8 cellular contexts compared by ENCODE assay signal in the genomic region with DNA sequence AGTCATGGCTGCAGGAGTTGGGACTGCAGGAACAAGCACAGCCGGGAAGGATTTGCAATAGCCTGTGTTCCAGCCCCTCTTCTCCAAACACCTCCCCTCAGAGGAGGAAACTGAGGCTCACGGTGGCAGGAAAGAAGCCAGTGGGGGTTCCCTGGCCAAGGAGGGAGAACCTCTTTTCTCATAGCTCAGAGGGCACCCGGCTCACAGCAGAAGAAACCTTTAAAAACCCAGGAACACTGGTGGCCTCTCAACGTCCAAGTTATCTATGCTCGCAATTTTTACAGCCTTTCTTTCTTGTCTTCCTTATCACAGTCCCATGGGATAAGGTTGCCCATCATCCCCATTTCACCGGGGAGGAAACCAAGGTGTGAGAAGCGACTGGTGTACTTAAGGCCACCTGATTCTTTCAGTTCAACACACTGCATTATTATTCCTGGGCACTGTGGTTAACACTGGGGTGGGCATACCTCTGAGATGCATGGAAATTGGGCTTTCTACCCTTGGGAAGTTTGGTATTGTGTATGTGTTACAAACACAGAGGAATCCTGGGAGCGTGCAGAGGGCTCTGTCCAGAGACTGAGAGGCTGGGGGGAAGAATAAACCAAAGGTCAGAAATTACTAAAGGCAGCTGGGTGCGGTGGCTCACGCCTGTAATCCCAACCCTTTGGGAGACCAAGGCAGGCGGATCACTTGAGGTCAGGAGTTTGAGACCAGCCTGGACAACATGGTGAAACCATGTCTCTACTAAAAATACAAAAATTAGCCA. TPM values are rescaled to one million over a fixed set of nuclear protein-coding genes. Genes with fewer than 3 reads are reported as not detected.
DNase-seq lines count a peak whose midpoint lies in the region; ATAC-seq, FAIRE-seq and TF ChIP-seq lines count a peak whose summit lies in the region.

No MANE protein-coding gene starts in this region.

- peak; percentile 61 for FAIRE-seq in endothelial cell of umbilical vein (lab: Jason Lieb, UNC)

- BruUV-seq in PC-3 (replicated peaks; lab: Mats Ljungman, UMichigan) = no TSS peak
- BruUV-seq in endothelial cell of umbilical vein (replicated peaks; lab: Mats Ljungman, UMichigan) = no TSS peak

- peak overlapping the region; percentile 89 to 97 (median 96) for H3K9ac ChIP-seq in BLaER1 treated with 17β-estradiol and CSF1 and Interleukin-3, amounts not matched to agents 10 nM and 100 nM
- H3K9ac ChIP-seq in PC-3 (ENCODE audit: low read length) = peak overlapping the region; percentile 81
- peak overlapping the region; percentile 99 for H3K9ac ChIP-seq in endothelial cell of umbilical vein (replicated peaks; ENCODE audit: extremely low read depth, insufficient read depth, low read length)

- DNase-seq in PC-3 (no peak), endothelial cell of umbilical vein (ENCODE audit: low read depth, low spot score) (peak; percentile 21), neural crest cell (ENCODE audit: low read depth, low spot score) (no peak), AG20443 (ENCODE audit: low spot score) (no peak), cerebellar cortex (ENCODE audit: low spot score) (no peak), GM19240 (ENCODE audit: insufficient read length, low spot score) (no peak)
- DNase-seq in stimulated activated CD4-positive, alpha-beta T cell treated with anti-CD3 and anti-CD28 coated beads, Interleukin-1b, Interleukin-23, amount 100 ng/mL, for 48 hours = no peak

- dilution Hi-C loops in endothelial cell of umbilical vein (cut with MboI; ENCODE audit: extremely low pct_ligation_motif_present, low sequenced_read_pairs) = no loop called here

- H2AFZ ChIP-seq in PC-3 (ENCODE audit: low read length) = peak overlapping the region; percentile 97
- peak overlapping the region; percentile 90 for H2AFZ ChIP-seq in endothelial cell of umbilical vein (ENCODE audit: low read depth, low read length)

- H3K9me2 ChIP-seq in PC-3 (replicated peaks; ENCODE audit: low read length) = no peaks in the 10 kb centered on the region

- H3K4me3 Mint-ChIP-seq in neural crest cell = peak overlapping the region; percentile 96

- H3K27me3 Mint-ChIP-seq in neural crest cell (ENCODE audit: low read depth) = no peaks in the 10 kb centered on the region

- peaks cover 3% of the 10 kb centered on the region for H3K36me3 Mint-ChIP-seq in neural crest cell (ENCODE audit: low read depth)

- no peak for ATAC-seq in PC-3

- peak overlapping the region; percentile 83 to 97 (median 91) for H3K4me2 ChIP-seq in BLaER1 treated with 17β-estradiol and CSF1 and Interleukin-3, amounts not matched to agents 10 nM and 100 nM
- H3K4me2 ChIP-seq in PC-3 (ENCODE audit: low read length) = peak overlapping the region; percentile 92
- H3K4me2 ChIP-seq in endothelial cell of umbilical vein (ENCODE audit: insufficient read depth, low read length) = peak overlapping the region; percentile 80

- H3F3A ChIP-seq in PC-3 (ENCODE audit: low read length, unreplicated experiment) = no peaks in the 10 kb centered on the region

- no peaks in the 10 kb centered on the region for H3K9me3 Mint-ChIP-seq in neural crest cell

- H3K4me3 ChIP-seq in BLaER1 treated with 17β-estradiol and CSF1 and Interleukin-3, amounts not matched to agents 10 nM and 100 nM = peak overlapping the region; percentile 71 to 98 (median 91)
- H3K4me3 ChIP-seq in PC-3 (ENCODE audit: low read length) (peak overlapping the region; percentile 88), endothelial cell of umbilical vein (replicated peaks in 1 of 3; ENCODE audit: insufficient read depth in 1 of 3, low read depth in 1 of 3, low read length in 3 of 3) (peak overlapping the region; percentile 70 to 91 (median 91))

- H4K20me1 ChIP-seq in BLaER1 treated with 17β-estradiol and CSF1 and Interleukin-3, amounts not matched to agents 10 nM and 100 nM = peaks cover 0 to 28% (median 11%) of the 10 kb centered on the region in 11 experiments; a peak in 12 of 22 replicates
- H4K20me1 ChIP-seq in PC-3 (ENCODE audit: low read length) (no peaks in the 10 kb centered on the region), endothelial cell of umbilical vein (replicated peaks; ENCODE audit: control insufficient read depth, extremely low read depth, insufficient read depth, low read length) (no peaks in the 10 kb centered on the region)

- POLR2A ChIA-PET in PC-3 (lab: Charles Lee; ENCODE audit: unreplicated experiment) = interaction anchor here (0.5 kb wide), 1 partner anchor 206 kb away, joined by 9 read pairs; no protein-coding TSS in a partner anchor
- POLR2A ChIA-PET in endothelial cell of umbilical vein (lab: Charles Lee) = interaction anchor here (1.6 kb wide), 1 partner anchor 17 kb away, joined by 15 read pairs; no protein-coding TSS in a partner anchor

- no peak for TF ChIP-seq POLR2A in endothelial cell of umbilical vein (IDR thresholded peaks at IDR 0.05; ENCODE audit: low read depth, low read length)

- H3K36me3 ChIP-seq in BLaER1 treated with 17β-estradiol and CSF1 and Interleukin-3, amounts not matched to agents 10 nM and 100 nM = peaks cover 13 to 28% (median 22%) of the 10 kb centered on the region in 11 experiments
- H3K36me3 ChIP-seq in PC-3 (ENCODE audit: low read depth, low read length) (no peaks in the 10 kb centered on the region), endothelial cell of umbilical vein (ENCODE audit: control insufficient read depth in 2 of 2, extremely low read depth in 1 of 2, insufficient read depth in 2 of 2, low read length in 2 of 2) (peaks cover 0 to 9% of the 10 kb centered on the region in 2 experiments)

- TF ChIP-seq CTCF in PC-3 (conservative IDR thresholded peaks at IDR 0.05; ENCODE audit: low read depth, low read length) = no peak
- TF ChIP-seq CTCF in endothelial cell of umbilical vein (IDR thresholded peaks at IDR 0.05; ENCODE audit: extremely low read depth in 1 of 2, insufficient read depth in 1 of 2, low read depth in 1 of 2, low read length in 2 of 2) = no peak
- TF ChIP-seq CTCF in neural crest cell (conservative IDR thresholded peaks at IDR 0.05) = no peak

- H3K79me2 ChIP-seq in PC-3 (ENCODE audit: low read length) (peaks cover 21% of the 10 kb centered on the region), endothelial cell of umbilical vein (ENCODE audit: control insufficient read depth, insufficient read depth, low read length) (peaks cover 10% of the 10 kb centered on the region)

- H3K27ac Mint-ChIP-seq in neural crest cell (ENCODE audit: unreplicated experiment) = peak overlapping the region; percentile 93

- no peaks in the 10 kb centered on the region for H3K9me3 ChIP-seq in BLaER1 treated with 17β-estradiol and CSF1 and Interleukin-3, amounts not matched to agents 10 nM and 100 nM (replicated peaks in 1 of 11)
- H3K9me3 ChIP-seq in PC-3 (ENCODE audit: low read length) (no peaks in the 10 kb centered on the region), endothelial cell of umbilical vein (replicated peaks; ENCODE audit: control insufficient read depth, insufficient read depth, low read length) (no peaks in the 10 kb centered on the region)

- intact Hi-C loops in PC-3 (cut with micrococcal nuclease) (loop anchor here (1.0 kb wide), 1 partner anchor 18 kb away; no protein-coding TSS in a partner anchor), endothelial cell of umbilical vein (cut with micrococcal nuclease) (loop anchor here (1.0 kb wide), 1 partner anchor 18 kb away; no protein-coding TSS in a partner anchor)

- peaks cover 22 to 30% (median 27%) of the 10 kb centered on the region in 10 experiments for H3K4me1 ChIP-seq in BLaER1 treated with 17β-estradiol and CSF1 and Interleukin-3, amounts not matched to agents 10 nM and 100 nM
- H3K4me1 ChIP-seq in PC-3 (ENCODE audit: insufficient read depth, low read length) (peaks cover 4% of the 10 kb centered on the region; the same call in 1 of the 2 replicates), endothelial cell of umbilical vein (ENCODE audit: control insufficient read depth, extremely low read depth, insufficient read depth, low read length) (peaks cover 14% of the 10 kb centered on the region)

- no peaks in the 10 kb centered on the region for H3K9me1 ChIP-seq in endothelial cell of umbilical vein (replicated peaks; ENCODE audit: control insufficient read depth, extremely low read depth, insufficient read depth, low read length)

- H3K27me3 ChIP-seq in BLaER1 treated with 17β-estradiol and CSF1 and Interleukin-3, amounts not matched to agents 10 nM and 100 nM = no peaks in the 10 kb centered on the region
- H3K27me3 ChIP-seq in PC-3 (ENCODE audit: low read length) (no peaks in the 10 kb centered on the region), endothelial cell of umbilical vein (ENCODE audit: control insufficient read depth in 2 of 2, insufficient read depth in 2 of 2, low read length in 2 of 2) (no peaks in the 10 kb centered on the region)

- H3K4me1 Mint-ChIP-seq in neural crest cell = peaks cover 14% of the 10 kb centered on the region

- peak overlapping the region; percentile 85 to 95 (median 92) for H3K27ac ChIP-seq in BLaER1 treated with 17β-estradiol and CSF1 and Interleukin-3, amounts not matched to agents 10 nM and 100 nM
- H3K27ac ChIP-seq in PC-3 (ENCODE audit: low read length) (no peak overlapping the region), endothelial cell of umbilical vein (ENCODE audit: insufficient read depth, low read depth, low read length) (no peak overlapping the region)

- CTCF ChIA-PET in PC-3 (lab: Charles Lee) (interaction anchor here (1.2 kb wide), 1 partner anchor 18 kb away, joined by 4 read pairs; no protein-coding TSS in a partner anchor), endothelial cell of umbilical vein (lab: Charles Lee) (interaction anchor here (1.2 to 1.5 kb wide), 4 partner anchors 15 to 57 kb away, joined by 4 to 20 read pairs (median 6); no protein-coding TSS in a partner anchor)

RNA-seq across cellular contexts. Expression of a gene that starts 0.8 kb away (rescaled TPM):
- total RNA-seq in PC-3 (2014; rRNA removed) (7.8 and 8.4 TPM in 2 replicates), endothelial cell of umbilical vein (11.2 and 11.7 TPM in 2 replicates), neural crest cell (41.0 and 41.4 TPM in 2 replicates)
- 5.2 and 5.6 TPM in 2 replicates for polyA plus RNA-seq in endothelial cell of umbilical vein
- polyA plus RNA-seq in endothelial cell of umbilical vein (2011; cell fraction: cytosol; rRNA removed) = 4.5 and 4.7 TPM in 2 replicates
- polyA plus RNA-seq in endothelial cell of umbilical vein (2011; cell fraction: nucleus; rRNA removed) = 7.8 and 8.0 TPM in 2 replicates
- polyA plus RNA-seq in endothelial cell of umbilical vein (2012) = 7.8 and 9.0 TPM in 2 replicates
- 6.0 and 6.6 TPM in 2 replicates for polyA minus RNA-seq in endothelial cell of umbilical vein
- 7.5 TPM for polyA minus RNA-seq in endothelial cell of umbilical vein (2011; cell fraction: cytosol; rRNA and poly(A)+ RNA removed)
- 5.1 and 7.2 TPM in 2 replicates for polyA minus RNA-seq in endothelial cell of umbilical vein (2011; cell fraction: nucleus; rRNA and poly(A)+ RNA removed)

RNA-seq across cellular contexts. Expression of a gene that starts 25.7 kb away (rescaled TPM):
- 64.1 and 80.2 TPM in 2 replicates for total RNA-seq in PC-3 (2014; rRNA removed)
- total RNA-seq in endothelial cell of umbilical vein = 97.0 and 102 TPM in 2 replicates
- polyA plus RNA-seq in endothelial cell of umbilical vein = 60.5 and 67.6 TPM in 2 replicates
- 60.2 and 66.2 TPM in 2 replicates for polyA plus RNA-seq in endothelial cell of umbilical vein (2011; cell fraction: cytosol; rRNA removed)
- 134 and 176 TPM in 2 replicates for polyA plus RNA-seq in endothelial cell of umbilical vein (2011; cell fraction: nucleus; rRNA removed)
- 66.5 and 76.5 TPM in 2 replicates for polyA plus RNA-seq in endothelial cell of umbilical vein (2012)
- polyA minus RNA-seq in endothelial cell of umbilical vein = 110 and 121 TPM in 2 replicates
- 57.5 TPM for polyA minus RNA-seq in endothelial cell of umbilical vein (2011; cell fraction: cytosol; rRNA and poly(A)+ RNA removed)
- polyA minus RNA-seq in endothelial cell of umbilical vein (2011; cell fraction: nucleus; rRNA and poly(A)+ RNA removed) = 50.0 and 55.9 TPM in 2 replicates
- 154 and 157 TPM in 2 replicates for total RNA-seq in neural crest cell

RNA-seq across cellular contexts. Expression of a gene that starts 25.9 kb away (rescaled TPM):
- 8.6 and 9.6 TPM in 2 replicates for total RNA-seq in PC-3 (2014; rRNA removed)
- total RNA-seq in endothelial cell of umbilical vein = 6.5 and 7.2 TPM in 2 replicates
- 9.5 and 13.7 TPM in 2 replicates for polyA plus RNA-seq in endothelial cell of umbilical vein
- 5.4 and 7.2 TPM in 2 replicates for polyA plus RNA-seq in endothelial cell of umbilical vein (2011; cell fraction: cytosol; rRNA removed)
- 45.2 and 58.3 TPM in 2 replicates for polyA plus RNA-seq in endothelial cell of umbilical vein (2011; cell fraction: nucleus; rRNA removed)
- 3.8 and 4.3 TPM in 2 replicates for polyA plus RNA-seq in endothelial cell of umbilical vein (2012)
- 2.6 and 3.1 TPM in 2 replicates for polyA minus RNA-seq in endothelial cell of umbilical vein
- 8.9 TPM for polyA minus RNA-seq in endothelial cell of umbilical vein (2011; cell fraction: cytosol; rRNA and poly(A)+ RNA removed)
- 3.7 and 6.4 TPM in 2 replicates for polyA minus RNA-seq in endothelial cell of umbilical vein (2011; cell fraction: nucleus; rRNA and poly(A)+ RNA removed)
- 14.4 and 18.5 TPM in 2 replicates for total RNA-seq in neural crest cell

RNA-seq across cellular contexts. Expression of a gene that starts 39.6 kb away (rescaled TPM):
- 28.6 and 30.9 TPM in 2 replicates for total RNA-seq in PC-3 (2014; rRNA removed)
- total RNA-seq in endothelial cell of umbilical vein = 33.0 and 34.1 TPM in 2 replicates
- 48.8 and 55.4 TPM in 2 replicates for polyA plus RNA-seq in endothelial cell of umbilical vein
- 24.1 and 26.9 TPM in 2 replicates for polyA plus RNA-seq in endothelial cell of umbilical vein (2011; cell fraction: cytosol; rRNA removed)
- polyA plus RNA-seq in endothelial cell of umbilical vein (2011; cell fraction: nucleus; rRNA removed) = 135 and 139 TPM in 2 replicates
- 22.1 and 27.3 TPM in 2 replicates for polyA plus RNA-seq in endothelial cell of umbilical vein (2012)
- 36.8 and 40.1 TPM in 2 replicates for polyA minus RNA-seq in endothelial cell of umbilical vein
- polyA minus RNA-seq in endothelial cell of umbilical vein (2011; cell fraction: cytosol; rRNA and poly(A)+ RNA removed) = 16.7 TPM
- 35.1 and 43.3 TPM in 2 replicates for polyA minus RNA-seq in endothelial cell of umbilical vein (2011; cell fraction: nucleus; rRNA and poly(A)+ RNA removed)
- 39.2 and 40.8 TPM in 2 replicates for total RNA-seq in neural crest cell

Comparison
In these comparisons a context has a peak if more than half of its experiments do, and no peak if none do; other contexts are left out.
1. H3K27ac ChIP-seq: peak in BLaER1 treated with 17β-estradiol and CSF1 and Interleukin-3, amounts not matched to agents 10 nM and 100 nM (11 of 11); none in PC-3 (single experiment) and endothelial cell of umbilical vein (single experiment).
2. Peak in every context shown above with its lines, with median percentiles within 50 percentile points of each other: H3K4me2 ChIP-seq, H3K4me3 ChIP-seq and H3K9ac ChIP-seq.